Comparison of ENCODE assay signal across 24 cellular contexts in genomic region chr3:146969356-146969755, GRCh38.
DNase-seq lines count a peak whose midpoint lies in the region; ATAC-seq and TF ChIP-seq lines count a peak whose summit lies in the region.
"Had no signal": no experiment of that assay in that cellular context is flagged by ENCODE, and none has a peak within 500 bp of the region (broad histone marks: within the 10 kb centered on the region; RNA-seq: fewer than 3 reads in every experiment).

No MANE protein-coding gene starts in this region.

- peak overlapping the region; percentile 60; the same call in 1 of the 2 replicates for H3K4me2 ChIP-seq in HCT116 (ENCODE audit: low read length)

- no peak for DNase-seq in HCT116 (ENCODE audit: low read depth, low spot score)
- DNase-seq in astrocyte of the spinal cord (ENCODE audit: low read depth, low spot score): peak; percentile 59
- DNase-seq in iris pigment epithelial cell (ENCODE audit: low read depth): peak; percentile 43
- DNase-seq in activated naive CD4-positive, alpha-beta T cell treated with anti-CD3 and anti-CD28 coated beads, Interleukin-2, amount 50 U/mL, for 16 hours: no peak
- DNase-seq in nucleus accumbens (lab: John Stamatoyannopoulos, UW): no peak
- DNase-seq: activated CD4-positive, alpha-beta T cell treated with anti-CD3 and anti-CD28 coated beads for 4 hours; body of pancreas; effector memory CD8-positive, alpha-beta T cell; H9; head of caudate nucleus; KBM-7; left colon; naive thymus-derived CD8-positive, alpha-beta T cell; NCI-H2171 treated with DMSO at 0.1 percent for 48 hours; ovary; T-cell; trophoblast cell had no signal

- no peaks in the 10 kb centered on the region for H3K9me2 ChIP-seq in HCT116 (ENCODE audit: insufficient read depth)

- no peaks in the 10 kb centered on the region for H3K27me3 ChIP-seq in ACC112 (ENCODE audit: insufficient read depth, low read length)
- H3K27me3 ChIP-seq in HCT116 (ENCODE audit: insufficient read depth, low read length): no peaks in the 10 kb centered on the region
- H3K27me3 ChIP-seq: BLaER1 treated with 17β-estradiol and CSF1 and Interleukin-3, amounts not matched to agents 10 nM and 100 nM; body of pancreas; ovary; right atrium auricular region had no signal

- no peaks in the 10 kb centered on the region for H3K79me2 ChIP-seq in ACC112 (ENCODE audit: control insufficient read depth, insufficient read depth, low read length, unreplicated experiment)
- H3K79me2 ChIP-seq in HCT116 (ENCODE audit: insufficient read depth, low read length): no peaks in the 10 kb centered on the region

- no TSS peak for BruUV-seq in HCT116 (replicated peaks; lab: Mats Ljungman, UMichigan)

- intact Hi-C loops in HCT116 (cut with micrococcal nuclease): no loop called here

- ATAC-seq in HCT116: no peak
- ATAC-seq in HG03460 (IDR thresholded peaks at IDR 0.05; ENCODE audit: unreplicated experiment): no peak
- no peak for ATAC-seq in GM18909 (IDR thresholded peaks at IDR 0.05; ENCODE audit: poor library complexity, unreplicated experiment)
- ATAC-seq: body of pancreas; effector memory CD8-positive, alpha-beta T cell; esophagus mucosa; left colon; naive thymus-derived CD8-positive, alpha-beta T cell; Right ventricle myocardium inferior; T-cell had no signal

- H3K36me3 ChIP-seq in ACC112 (ENCODE audit: insufficient read depth, low read length): no peaks in the 10 kb centered on the region
- H3K36me3 ChIP-seq in HCT116 (ENCODE audit: control insufficient read depth in 1 of 2, insufficient read depth in 2 of 2, low read length in 2 of 2): no peaks in the 10 kb centered on the region
- H3K36me3 ChIP-seq: BLaER1 treated with 17β-estradiol and CSF1 and Interleukin-3, amounts not matched to agents 10 nM and 100 nM; ovary; right atrium auricular region had no signal

- in situ Hi-C loops in astrocyte of the spinal cord (cut with HindIII; ENCODE audit: low sequenced_read_pairs): no loop called here

- TF ChIP-seq RAD21 in HCT116 (IDR thresholded peaks at IDR 0.05; ENCODE audit: low read depth): no peak

- H2AFZ ChIP-seq in ACC112 (ENCODE audit: low read length, unreplicated experiment) (peak overlapping the region; percentile 26), HCT116 (ENCODE audit: low read depth, low read length, poor library complexity, severe bottlenecking) (no peak overlapping the region)

- no peak overlapping the region for H3K9ac ChIP-seq in HCT116 (ENCODE audit: low read length)
- H3K9ac ChIP-seq: BLaER1 treated with 17β-estradiol and CSF1 and Interleukin-3, amounts not matched to agents 10 nM and 100 nM had no signal

- H3K4me1 ChIP-seq in ACC112 (ENCODE audit: control insufficient read depth, insufficient read depth, low read length, unreplicated experiment) (peaks cover 30% of the 10 kb centered on the region), HCT116 (ENCODE audit: control insufficient read depth in 1 of 2, insufficient read depth in 2 of 2, low read length in 2 of 2) (peaks cover 7 to 29% of the 10 kb centered on the region in 2 experiments; a peak in 3 of 4 replicates)
- H3K4me1 ChIP-seq: body of pancreas, right atrium auricular region had no signal

- POLR2A ChIA-PET in HCT116 (lab: Charles Lee): no interaction called here

- H3K27ac ChIP-seq in ACC112 (ENCODE audit: low read depth, low read length) (peak overlapping the region; percentile 86), HCT116 (ENCODE audit: low read depth, low read length) (no peak overlapping the region)
- H3K27ac ChIP-seq: BLaER1 treated with 17β-estradiol and CSF1 and Interleukin-3, amounts not matched to agents 10 nM and 100 nM; body of pancreas; ovary; right atrium auricular region had no signal

- no peaks in the 10 kb centered on the region for H4K20me1 ChIP-seq in HCT116 (ENCODE audit: insufficient read depth)
- H4K20me1 ChIP-seq: BLaER1 treated with 17β-estradiol and CSF1 and Interleukin-3, amounts not matched to agents 10 nM and 100 nM had no signal

- no peak for TF ChIP-seq POLR2A in HCT116 (IDR thresholded peaks at IDR 0.05; ENCODE audit: borderline replicate concordance, extremely low read depth, insufficient read depth, insufficient read length)

- TF ChIP-seq CTCF in HCT116 (IDR thresholded peaks at IDR 0.05 in 2 of 3, conservative IDR thresholded peaks at IDR 0.05 in 1 of 3; ENCODE audit: borderline replicate concordance in 1 of 3, insufficient read depth in 1 of 3, low read depth in 2 of 3, low read length in 2 of 3) (no peak), astrocyte of the spinal cord (IDR thresholded peaks at IDR 0.05; ENCODE audit: low read depth, low read length) (no peak)

- CTCF ChIA-PET in HCT116 (lab: Charles Lee): no interaction called here

- no peaks in the 10 kb centered on the region for H3K9me3 ChIP-seq in HCT116 (ENCODE audit: control insufficient read depth in 1 of 2, insufficient read depth in 1 of 2, low read depth in 1 of 2, low read length in 2 of 2)
- H3K9me3 ChIP-seq: BLaER1 treated with 17β-estradiol and CSF1 and Interleukin-3, amounts not matched to agents 10 nM and 100 nM; body of pancreas; ovary; right atrium auricular region had no signal

- RAD21 ChIA-PET in HCT116 (lab: Charles Lee; ENCODE audit: low non-redundant PET in 1 of 2, low total read pairs in 2 of 2, uncharacterized antibody in 2 of 2, unreplicated experiment in 2 of 2): no interaction called here

- peak overlapping the region; percentile 59; the same call in 1 of the 2 replicates for H3K4me3 ChIP-seq in ACC112 (ENCODE audit: low read depth, low read length)
- no peak overlapping the region for H3K4me3 ChIP-seq in HCT116 (replicated peaks in 1 of 2; ENCODE audit: low read depth in 1 of 2, low read length in 2 of 2)
- no peak overlapping the region for H3K4me3 ChIP-seq in astrocyte of the spinal cord (ENCODE audit: low read depth, low read length)
- H3K4me3 ChIP-seq: BLaER1 treated with 17β-estradiol and CSF1 and Interleukin-3, amounts not matched to agents 10 nM and 100 nM; body of pancreas; ovary; right atrium auricular region had no signal

TF ChIP-seq in HCT116, 20 proteins besides CTCF, POLR2A, EP300 and RAD21:
- TF ChIP-seq ZFX (IDR thresholded peaks at IDR 0.05) (no peak), POLR2AphosphoS5 (IDR thresholded peaks at IDR 0.05; ENCODE audit: low read depth, low read length) (no peak), MAX (IDR thresholded peaks at IDR 0.05) (no peak), JUND (IDR thresholded peaks at IDR 0.05) (no peak), TCF7L2 (IDR thresholded peaks at IDR 0.05; ENCODE audit: borderline replicate concordance, extremely low read depth, insufficient read depth, insufficient read length) (no peak), SRF (IDR thresholded peaks at IDR 0.05; ENCODE audit: low read depth) (no peak), SIN3A (IDR thresholded peaks at IDR 0.05; ENCODE audit: low read depth) (no peak), YY1 (IDR thresholded peaks at IDR 0.05; ENCODE audit: extremely low read depth, insufficient replicate concordance, low read depth, low read length) (no peak)
- TF ChIP-seq, protein P1, sequence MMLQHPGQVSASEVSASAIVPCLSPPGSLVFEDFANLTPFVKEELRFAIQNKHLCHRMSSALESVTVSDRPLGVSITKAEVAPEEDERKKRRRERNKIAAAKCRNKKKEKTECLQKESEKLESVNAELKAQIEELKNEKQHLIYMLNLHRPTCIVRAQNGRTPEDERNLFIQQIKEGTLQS (IDR thresholded peaks at IDR 0.05): no peak
TF ChIP-seq in HCT116: peak in this region for 0.

Comparison
In these comparisons a context has a peak if more than half of its experiments do, and no peak if none do; other contexts are left out.
1. DNase-seq: peak in astrocyte of the spinal cord (single experiment) and iris pigment epithelial cell (single experiment); none in HCT116 (single experiment), activated naive CD4-positive, alpha-beta T cell treated with anti-CD3 and anti-CD28 coated beads, Interleukin-2, amount 50 U/mL, for 16 hours (single experiment) and nucleus accumbens (0 of 56).